In the genomic region with DNA sequence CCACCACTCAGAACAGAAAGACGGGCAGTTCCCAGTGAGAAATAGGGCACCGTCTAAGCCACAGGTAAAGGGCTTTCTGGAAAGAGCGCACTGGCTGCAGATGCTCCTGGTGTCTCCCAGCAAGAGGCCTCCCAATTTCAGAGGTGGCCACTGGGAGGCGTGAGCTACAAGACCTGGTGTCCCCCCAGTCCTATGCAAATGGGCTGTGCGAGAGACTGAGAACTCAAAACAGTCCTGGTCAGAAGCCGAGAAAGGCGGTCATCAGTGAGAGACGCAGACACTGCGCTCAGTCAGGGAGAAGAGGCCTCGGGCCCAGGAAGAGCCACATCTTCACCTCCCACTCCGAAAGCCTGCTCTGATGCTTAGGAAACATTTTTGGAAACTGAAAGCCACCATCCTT, we compare ENCODE assay signal across 9 cellular contexts.
DNase-seq lines count a peak whose midpoint lies in the region; ATAC-seq, FAIRE-seq and TF ChIP-seq lines count a peak whose summit lies in the region.
"Had no signal": no experiment of that assay in that cellular context is flagged by ENCODE, and none has a peak within 500 bp of the region (broad histone marks: within the 10 kb centered on the region; RNA-seq: fewer than 3 reads in every experiment).

No MANE protein-coding gene starts in this region.

- peak; percentile 60 for ATAC-seq in GM21515 (IDR thresholded peaks at IDR 0.05; ENCODE audit: unreplicated experiment)

- peak overlapping the region; percentile 49 for H3K27ac ChIP-seq in iPS-20b (ENCODE audit: low read length)
- H3K27ac ChIP-seq in left ventricle myocardium inferior (replicated peaks): no peak overlapping the region
- H3K27ac ChIP-seq in ascending aorta: no peak overlapping the region

- H3K9ac ChIP-seq in iPS-20b (ENCODE audit: low read depth, low read length): peak overlapping the region; percentile 45; the same call in 1 of the 2 replicates

- no peak for FAIRE-seq in frontal cortex (lab: Jason Lieb, UNC)
- FAIRE-seq: TTC549 had no signal

- H3K9me3 ChIP-seq in iPS-20b (ENCODE audit: insufficient read depth, low read depth, low read length) (no peaks in the 10 kb centered on the region), left ventricle myocardium inferior (replicated peaks) (no peaks in the 10 kb centered on the region), ascending aorta (no peaks in the 10 kb centered on the region)

- DNase-seq in GM06990 (ENCODE audit: extremely low read depth, insufficient read length) (no peak), SK-N-DZ (ENCODE audit: low spot score) (peak; percentile 40), left ventricle myocardium inferior (no peak), frontal cortex (ENCODE audit: low spot score in 2 of 2) (no peak), ascending aorta (ENCODE audit: low spot score in 2 of 2) (no peak), lower leg skin (ENCODE audit: low spot score in 2 of 2) (no peak)

- H3K27me3 ChIP-seq in GM06990 (replicated peaks; ENCODE audit: control insufficient read depth, insufficient read depth, low read length) (no peaks in the 10 kb centered on the region), iPS-20b (ENCODE audit: insufficient read depth, low read length) (no peaks in the 10 kb centered on the region), left ventricle myocardium inferior (ENCODE audit: low read depth) (no peaks in the 10 kb centered on the region), ascending aorta (no peaks in the 10 kb centered on the region)

- peaks cover 7% of the 10 kb centered on the region; the same call in 1 of the 2 replicates for H3K4me1 ChIP-seq in iPS-20b (ENCODE audit: insufficient read depth, low read length)
- H3K4me1 ChIP-seq in left ventricle myocardium inferior: peaks cover 10% of the 10 kb centered on the region
- no peaks in the 10 kb centered on the region for H3K4me1 ChIP-seq in ascending aorta

- WGBS in lower leg skin, 2 donors: 91 to 95% methylated on average over 11 of the region's 11 CpGs

- H3K4me3 ChIP-seq in GM06990 (replicated peaks; ENCODE audit: low read depth, low read length) (no peak overlapping the region), iPS-20b (ENCODE audit: low read length) (no peak overlapping the region), left ventricle myocardium inferior (no peak overlapping the region), ascending aorta (no peak overlapping the region), lower leg skin (ENCODE audit: low read depth, poor library complexity, severe bottlenecking) (no peak overlapping the region)

- intact Hi-C loops in left ventricle myocardium inferior (cut with micrococcal nuclease): no loop called here
- intact Hi-C loops in ascending aorta (cut with DNase I): no loop called here
- intact Hi-C loops in lower leg skin (cut with DNase I; ENCODE audit: low total_unique reads): no loop called here

- no peak for TF ChIP-seq POLR2A in lower leg skin (IDR thresholded peaks at IDR 0.05)

- peak; percentile 28 for TF ChIP-seq CTCF in GM06990 (IDR thresholded peaks at IDR 0.05; ENCODE audit: insufficient read depth, low read length, poor library complexity, severe bottlenecking)
- TF ChIP-seq CTCF in left ventricle myocardium inferior (IDR thresholded peaks at IDR 0.05; ENCODE audit: borderline replicate concordance): no peak
- TF ChIP-seq CTCF in ascending aorta (IDR thresholded peaks at IDR 0.05): no peak
- no peak for TF ChIP-seq CTCF in lower leg skin (IDR thresholded peaks at IDR 0.05)

- peaks cover 9% of the 10 kb centered on the region for H3K36me3 ChIP-seq in GM06990 (ENCODE audit: control insufficient read depth, insufficient read depth, low read length)
- peaks cover 31% of the 10 kb centered on the region for H3K36me3 ChIP-seq in iPS-20b (ENCODE audit: insufficient read depth, low read depth, low read length)
- H3K36me3 ChIP-seq in left ventricle myocardium inferior: peaks cover 18% of the 10 kb centered on the region
- peaks cover 0 to 5% of the 10 kb centered on the region in 2 donors for H3K36me3 ChIP-seq in ascending aorta
